Comparison of ENCODE assay signal across 23 cellular contexts in the genomic region with DNA sequence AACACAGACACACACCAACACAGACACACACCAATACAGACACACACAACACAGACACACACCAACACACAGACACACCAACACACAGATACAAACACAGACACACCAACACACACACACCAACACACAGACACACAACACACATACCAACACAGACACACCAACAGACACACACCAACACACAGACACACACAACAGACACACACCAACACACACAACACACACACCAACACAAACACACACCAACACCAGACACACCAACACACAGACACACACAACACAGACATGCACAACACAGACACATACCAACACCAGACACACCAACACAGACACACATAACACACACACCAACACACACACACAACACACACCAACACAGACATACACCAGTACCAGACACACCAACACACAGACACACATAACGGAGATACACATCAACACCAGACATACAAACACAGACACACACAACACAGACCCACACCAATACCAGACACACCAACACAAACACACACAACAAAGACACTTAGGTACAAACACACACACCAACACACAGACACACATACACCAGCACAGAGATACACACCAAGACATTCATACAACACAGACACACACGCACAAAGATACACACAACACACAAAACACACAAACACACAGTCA. TPM values are rescaled to one million over a fixed set of nuclear protein-coding genes. Genes with fewer than 3 reads are reported as not detected.
DNase-seq lines count a peak whose midpoint lies in the region; ATAC-seq, FAIRE-seq and TF ChIP-seq lines count a peak whose summit lies in the region.
"Had no signal": no experiment of that assay in that cellular context is flagged by ENCODE, and none has a peak within 500 bp of the region (broad histone marks: within the 10 kb centered on the region; RNA-seq: fewer than 3 reads in every experiment).

No MANE protein-coding gene starts in this region.

- no peaks in the 10 kb centered on the region for H3K27me3 ChIP-seq in H9 (ENCODE audit: insufficient read depth, low read length)
- no peaks in the 10 kb centered on the region for H3K27me3 ChIP-seq in astrocyte (ENCODE audit: insufficient read depth, low read length)
- H3K27me3 ChIP-seq in keratinocyte (ENCODE audit: control insufficient read depth, extremely low read depth, insufficient read depth, low read length): no peaks in the 10 kb centered on the region
- no peaks in the 10 kb centered on the region for H3K27me3 ChIP-seq in heart right ventricle

- FAIRE-seq in astrocyte (lab: Jason Lieb, UNC): peak; percentile 93
- peak; percentile 48 for FAIRE-seq in keratinocyte (lab: Jason Lieb, UNC)
- FAIRE-seq in urothelium cell line (lab: Jason Lieb, UNC): peak; percentile 93
- FAIRE-seq: GM18507 had no signal

- H3K56ac ChIP-seq in H9 (ENCODE audit: insufficient read length, low read depth, low read length): peak overlapping the region; percentile 27

- H4K91ac ChIP-seq in H9 (ENCODE audit: insufficient read length, low read depth, low read length): no peak overlapping the region

- H3K23ac ChIP-seq in H9 (ENCODE audit: insufficient read length, low read depth, low read length): no peak overlapping the region

- ATAC-seq in heart right ventricle (no peak), HG02759 (IDR thresholded peaks at IDR 0.05; ENCODE audit: unreplicated experiment) (no peak)

- peak overlapping the region; percentile 1 for H3K18ac ChIP-seq in H9 (ENCODE audit: insufficient read length, low read depth, low read length)

- H2AK5ac ChIP-seq in H9 (ENCODE audit: insufficient read length, low read length): no peak overlapping the region

- H2BK12ac ChIP-seq in H9 (ENCODE audit: insufficient read length, low read depth, low read length): no peak overlapping the region

- H3K9ac ChIP-seq in H9 (ENCODE audit: extremely low read depth, insufficient read length, low read length): no peak overlapping the region
- H3K9ac ChIP-seq in astrocyte (ENCODE audit: low read length): peak overlapping the region; percentile 28
- H3K9ac ChIP-seq in keratinocyte (ENCODE audit: control insufficient read depth, extremely low read depth, insufficient read depth, low read length): no peak overlapping the region
- H3K9ac ChIP-seq: SK-N-SH had no signal

- H3K4ac ChIP-seq in H9 (ENCODE audit: low read depth, low read length): no peak overlapping the region

- intact Hi-C loops in heart right ventricle (cut with DNase I): loop anchor here in 1 of 10 donors (5.0 kb wide), 1 partner anchor 48 kb away; no protein-coding TSS in a partner anchor

- H3K36me3 Mint-ChIP-seq in H9 (ENCODE audit: insufficient read depth in 1 of 3, low read depth in 3 of 3) (peaks cover 0 to 7% (median 3%) of the 10 kb centered on the region in 3 experiments; a peak in 5 of 7 replicates), astrocyte (ENCODE audit: low read depth, unreplicated experiment) (peaks cover 12% of the 10 kb centered on the region)

- H3K4me1 Mint-ChIP-seq in H9 (peaks cover 4 to 6% of the 10 kb centered on the region in 2 experiments), astrocyte (ENCODE audit: low read depth, unreplicated experiment) (peaks cover 15% of the 10 kb centered on the region)
- H3K4me1 Mint-ChIP-seq: CD4-positive, CD25-positive, alpha-beta regulatory T cell had no signal

- no peaks in the 10 kb centered on the region for H3K23me2 ChIP-seq in H9 (ENCODE audit: insufficient read length, low read depth, low read length, poor library complexity, severe bottlenecking)

- no peak overlapping the region for H2BK15ac ChIP-seq in H9 (ENCODE audit: low read depth, low read length)

- no peak overlapping the region for H3K4me3 ChIP-seq in astrocyte (ENCODE audit: insufficient read depth, low read depth, low read length)
- H3K4me3 ChIP-seq in keratinocyte (ENCODE audit: control insufficient read depth in 2 of 3, extremely low read depth in 1 of 3, insufficient read depth in 2 of 3, low read depth in 1 of 3, low read length in 3 of 3): no peak overlapping the region
- H3K4me3 ChIP-seq in heart right ventricle: no peak overlapping the region

- no peak overlapping the region for H2BK20ac ChIP-seq in H9 (ENCODE audit: low read depth, low read length, poor library complexity, severe bottlenecking)

- no peaks in the 10 kb centered on the region for H3K9me3 ChIP-seq in H9 (ENCODE audit: control insufficient read depth, low read depth, low read length)
- no peaks in the 10 kb centered on the region for H3K9me3 ChIP-seq in astrocyte (ENCODE audit: insufficient read depth, low read depth, low read length)
- H3K9me3 ChIP-seq in keratinocyte (ENCODE audit: control insufficient read depth, low read depth, low read length): no peaks in the 10 kb centered on the region
- H3K9me3 ChIP-seq in heart right ventricle: no peaks in the 10 kb centered on the region
- H3K9me3 ChIP-seq: SK-N-SH had no signal

- H4K5ac ChIP-seq in H9 (ENCODE audit: insufficient read length, low read depth, low read length): no peak overlapping the region

- DNase-seq in H9 (no peak), astrocyte (ENCODE audit: low read depth) (no peak), keratinocyte (ENCODE audit: low read depth, low spot score) (no peak), urothelium cell line (ENCODE audit: low spot score) (no peak), DMS 273 treated with DMSO at 0.1 percent for 48 hours (lab: John Stamatoyannopoulos, UW) (no peak), heart right ventricle (no peak)
- DNase-seq: CD4-positive, CD25-positive, alpha-beta regulatory T cell; COR-L47; DND-41; GOT3; HFFc6; NCI-H1105; NCI-H146; NCI-H2029; NCI-H226; NCI-H510A treated with DMSO at 0.1 percent for 48 hours; NCI-H774; NK-92 treated with Interleukin-12 subunit alpha and Interleukin-12 subunit beta, amount 100 ng/mL, for 24 hours; SIG-M5; SK-N-SH had no signal

- no peaks in the 10 kb centered on the region for H3K9me1 ChIP-seq in keratinocyte (ENCODE audit: control insufficient read depth, extremely low read depth, insufficient read depth, low read length)

- H3K4me3 Mint-ChIP-seq in H9: no peak overlapping the region
- H3K4me3 Mint-ChIP-seq in astrocyte (ENCODE audit: unreplicated experiment): no peak overlapping the region
- H3K4me3 Mint-ChIP-seq: CD4-positive, CD25-positive, alpha-beta regulatory T cell; HFFc6 had no signal

- no peak overlapping the region for H3K14ac ChIP-seq in H9 (ENCODE audit: insufficient read depth, low read length)

- H3K4me1 ChIP-seq in H9 (ENCODE audit: insufficient read depth, low read length) (peaks cover 3% of the 10 kb centered on the region; the same call in 1 of the 2 replicates), astrocyte (ENCODE audit: insufficient read depth, low read length) (peaks cover 34% of the 10 kb centered on the region), keratinocyte (ENCODE audit: control insufficient read depth, extremely low read depth, insufficient read depth, low read length) (no peaks in the 10 kb centered on the region), heart right ventricle (peaks cover 4 to 44% (median 27%) of the 10 kb centered on the region in 9 donors)

- no peak overlapping the region for H2AFZ ChIP-seq in H9 (ENCODE audit: low read length)
- no peak overlapping the region for H2AFZ ChIP-seq in astrocyte (ENCODE audit: low read depth, low read length)
- no peak overlapping the region for H2AFZ ChIP-seq in keratinocyte (ENCODE audit: control insufficient read depth, low read length)

- H4K20me1 ChIP-seq in H9 (ENCODE audit: control insufficient read depth, insufficient read depth, insufficient read length): no peaks in the 10 kb centered on the region
- H4K20me1 ChIP-seq in astrocyte (ENCODE audit: insufficient read depth, low read length): peaks cover 39% of the 10 kb centered on the region
- H4K20me1 ChIP-seq in keratinocyte (ENCODE audit: control insufficient read depth, extremely low read depth, insufficient read depth, low read length): no peaks in the 10 kb centered on the region

- no peaks in the 10 kb centered on the region for H3K36me3 ChIP-seq in astrocyte (ENCODE audit: insufficient read depth, low read length)
- no peaks in the 10 kb centered on the region for H3K36me3 ChIP-seq in keratinocyte (ENCODE audit: control insufficient read depth in 2 of 2, extremely low read depth in 1 of 2, insufficient read depth in 2 of 2, low read length in 2 of 2)
- H3K36me3 ChIP-seq in heart right ventricle: no peaks in the 10 kb centered on the region

- H3K4me2 ChIP-seq in H9 (ENCODE audit: insufficient read depth, insufficient read length, low read length): no peak overlapping the region
- H3K4me2 ChIP-seq in astrocyte (ENCODE audit: low read length): no peak overlapping the region
- H3K4me2 ChIP-seq in keratinocyte (ENCODE audit: control insufficient read depth, extremely low read depth, insufficient read depth, low read depth, low read length): no peak overlapping the region
- H3K4me2 ChIP-seq: SK-N-SH had no signal

- H3K27ac Mint-ChIP-seq in H9 (no peak overlapping the region), astrocyte (ENCODE audit: unreplicated experiment) (no peak overlapping the region)
- H3K27ac Mint-ChIP-seq: CD4-positive, CD25-positive, alpha-beta regulatory T cell; HFFc6 had no signal

- H3K27ac ChIP-seq in H9 (ENCODE audit: insufficient read length, low read depth, low read length): no peak overlapping the region
- no peak overlapping the region for H3K27ac ChIP-seq in astrocyte (ENCODE audit: low read depth, low read length)
- H3K27ac ChIP-seq in keratinocyte (ENCODE audit: control insufficient read depth, insufficient read depth, low read length): no peak overlapping the region
- H3K27ac ChIP-seq in heart right ventricle: no peak overlapping the region
- H3K27ac ChIP-seq: HL-60 had no signal

- H3K9me3 Mint-ChIP-seq in H9 (peaks cover 0 to 2% of the 10 kb centered on the region in 2 experiments; a peak in 3 of 5 replicates), astrocyte (ENCODE audit: unreplicated experiment) (peaks cover 2% of the 10 kb centered on the region)
- H3K9me3 Mint-ChIP-seq: HFFc6 had no signal

- TF ChIP-seq CTCF in H9 (conservative IDR thresholded peaks at IDR 0.05) (no peak), astrocyte (IDR thresholded peaks at IDR 0.05; ENCODE audit: insufficient read depth, low read depth, low read length) (no peak), keratinocyte (optimal IDR thresholded peaks at IDR 0.05 in 1 of 3, IDR thresholded peaks at IDR 0.05 in 1 of 3, conservative IDR thresholded peaks at IDR 0.05 in 1 of 3; ENCODE audit: extremely low read depth in 1 of 3, insufficient read depth in 2 of 3, low read length in 3 of 3) (no peak), heart right ventricle (IDR thresholded peaks at IDR 0.05) (no peak)

- no peak overlapping the region for H2BK5ac ChIP-seq in H9 (ENCODE audit: insufficient read length, low read length)

- peak overlapping the region; percentile 44 for H4K8ac ChIP-seq in H9 (replicated peaks; ENCODE audit: insufficient read length, low read depth, low read length)

- H3T11ph ChIP-seq in H9 (ENCODE audit: low read length): no peak overlapping the region

- dilution Hi-C loops in keratinocyte (cut with MboI; ENCODE audit: extremely low pct_ligation_motif_present, low sequenced_read_pairs): no loop called here

- no peak overlapping the region for H2BK120ac ChIP-seq in H9 (ENCODE audit: low read depth, low read length, poor library complexity, severe bottlenecking)

- H3K79me1 ChIP-seq in H9 (ENCODE audit: insufficient read depth, low read depth, low read length, poor library complexity, severe bottlenecking): no peaks in the 10 kb centered on the region

- WGBS in H9 (ENCODE audit: extremely low coverage, insufficient read length, low lambda C conversion rate): no CpG with 5 or more reads among the region's 2 CpGs
- WGBS in heart right ventricle, 2 donors: 96 to 99% methylated on average over 2 of the region's 2 CpGs

- H3K27me3 Mint-ChIP-seq in H9 (ENCODE audit: low read depth) (no peaks in the 10 kb centered on the region), astrocyte (ENCODE audit: low read depth, unreplicated experiment) (no peaks in the 10 kb centered on the region)
- H3K27me3 Mint-ChIP-seq: CD4-positive, CD25-positive, alpha-beta regulatory T cell had no signal

- H3K79me2 ChIP-seq in H9 (ENCODE audit: insufficient read depth, low read length) (no peaks in the 10 kb centered on the region), astrocyte (ENCODE audit: insufficient read depth, low read length) (no peaks in the 10 kb centered on the region), keratinocyte (ENCODE audit: control insufficient read depth, insufficient read depth, low read length) (no peaks in the 10 kb centered on the region)

RNA-seq across cellular contexts. Expression of a gene that starts 2.2 kb away (rescaled TPM):
- total RNA-seq in H9 (2021): 3.8 and 5.0 TPM in 2 replicates
- 6.2 and 8.8 TPM in 2 replicates for total RNA-seq in astrocyte
- 0.79 to 1.2 TPM (median 0.93 TPM) in 3 replicates for polyA plus RNA-seq in keratinocyte
- 2.2 TPM for polyA plus RNA-seq in keratinocyte (2011; ENCODE audit: low read depth)
- polyA plus RNA-seq in keratinocyte (2011; cell fraction: cytosol; rRNA removed): 0.18 TPM in 1 of 2 replicates, not detected in the other
- 5.2 and 11.0 TPM in 2 replicates for polyA plus RNA-seq in keratinocyte (2011; cell fraction: nucleus; rRNA removed)
- 0.31 TPM in 1 of 2 replicates, not detected in the other for polyA plus RNA-seq in keratinocyte (2012; ENCODE audit: low replicate concordance)
- polyA minus RNA-seq in keratinocyte: 2.7 to 8.2 TPM in 2 of 3 replicates, not detected in the other
- not detected for polyA minus RNA-seq in keratinocyte (2011; cell fraction: cytosol; rRNA and poly(A)+ RNA removed)
- 2.6 and 5.0 TPM in 2 replicates for polyA minus RNA-seq in keratinocyte (2011; cell fraction: nucleus; rRNA and poly(A)+ RNA removed)
- total RNA-seq in heart right ventricle: 1 to 10 TPM in 4 of 10 donors, under 1 TPM in 4, not detected in 2; 0.53 to 4.1 (median 0.92) TPM
- polyA plus RNA-seq in heart right ventricle: 1 to 10 TPM in 1 of 2 donors, under 1 TPM in 1; 0.45 to 4.2 TPM
